ENCODE assay signal across 12 cellular contexts in genomic region chr9:136403915-136404800, GRCh38. TPM values are rescaled to one million over a fixed set of nuclear protein-coding genes. Genes with fewer than 3 reads are reported as not detected.
DNase-seq lines count a peak whose midpoint lies in the region; ATAC-seq and TF ChIP-seq lines count a peak whose summit lies in the region.
"Had no signal": no experiment of that assay in that cellular context is flagged by ENCODE, and none has a peak within 500 bp of the region (broad histone marks: within the 10 kb centered on the region; RNA-seq: fewer than 3 reads in every experiment).

No MANE protein-coding gene starts in this region.

- WGBS in heart left ventricle, 4 donors = 86 to 90% (median 90%) methylated on average over 32 of the region's 32 CpGs

- H3K36me3 ChIP-seq in OCI-LY7 (ENCODE audit: insufficient read depth, low read length) = peaks cover 74% of the 10 kb centered on the region
- peaks cover 0 to 58% (median 51%) of the 10 kb centered on the region in 9 donors for H3K36me3 ChIP-seq in heart left ventricle

- POLR2A ChIA-PET in OCI-LY7 (lab: Charles Lee) = no interaction called here

- H3K27ac ChIP-seq in OCI-LY7 (ENCODE audit: low read depth, low read length, poor library complexity, severe bottlenecking) = peak overlapping the region; percentile 18
- H3K27ac ChIP-seq in skin epidermis = peak overlapping the region in 11 of 21 experiments; percentile 26 to 79 (median 55)
- H3K27ac ChIP-seq in heart left ventricle = peak overlapping the region in 1 of 12 donors; percentile 28

- no peak overlapping the region for H2AFZ ChIP-seq in OCI-LY7 (ENCODE audit: low read length)

- BruUV-seq in OCI-LY7 (replicated peaks; lab: Mats Ljungman, UMichigan) = no TSS peak

- no peaks in the 10 kb centered on the region for H3K27me3 ChIP-seq in heart left ventricle

- TF ChIP-seq CTCF in GM12864 (IDR thresholded peaks at IDR 0.05; ENCODE audit: low read depth, low read length, missing control alignments) (no peak), OCI-LY7 (conservative IDR thresholded peaks at IDR 0.05; ENCODE audit: low read length) (no peak), heart left ventricle (IDR thresholded peaks at IDR 0.05) (no peak)

- ATAC-seq in heart left ventricle (no peak), HG02970 (IDR thresholded peaks at IDR 0.05; ENCODE audit: low FRiP score, unreplicated experiment) (no peak)

- H3K4me2 ChIP-seq in OCI-LY7 (ENCODE audit: low read length) = no peak overlapping the region

- CTCF ChIA-PET in OCI-LY7 (lab: Charles Lee; ENCODE audit: unreplicated experiment) = no interaction called here

- TF ChIP-seq POLR2A in heart left ventricle (IDR thresholded peaks at IDR 0.05) = no peak

- no peaks in the 10 kb centered on the region for H3K9me2 ChIP-seq in OCI-LY7 (ENCODE audit: insufficient read depth, low read length)

- H3K9me3 ChIP-seq in OCI-LY7 (ENCODE audit: low read length) = no peaks in the 10 kb centered on the region
- no peaks in the 10 kb centered on the region for H3K9me3 ChIP-seq in heart left ventricle

- H4K20me1 ChIP-seq in OCI-LY7 (ENCODE audit: insufficient read depth, low read length) = peaks cover 4% of the 10 kb centered on the region; the same call in 1 of the 2 replicates

- peak overlapping the region; percentile 13 for H3K4me3 ChIP-seq in GM12864 (ENCODE audit: low read depth, low read length)
- no peak overlapping the region for H3K4me3 ChIP-seq in OCI-LY7 (ENCODE audit: low read depth, low read length, poor library complexity, severe bottlenecking)
- H3K4me3 ChIP-seq in skin epidermis = no peak overlapping the region
- no peak overlapping the region for H3K4me3 ChIP-seq in heart left ventricle

- intact Hi-C loops in OCI-LY7 (cut with micrococcal nuclease; ENCODE audit: unreplicated experiment) = no loop called here
- intact Hi-C loops in heart left ventricle (cut with DNase I) = loop anchor here in 5 of 10 donors (5.0 to 10.0 kb wide), 4 partner anchors 33 to 92 kb away; partner anchors contain the start of gene INPP5E (in 1 of the 5)

- H3K4me1 ChIP-seq in OCI-LY7 (ENCODE audit: insufficient read depth, low read length, poor library complexity, severe bottlenecking) (peaks cover 28% of the 10 kb centered on the region), heart left ventricle (peaks cover 0 to 36% (median 12%) of the 10 kb centered on the region in 12 donors)

- DNase-seq in GM12864 (ENCODE audit: low read depth) (no peak), OCI-LY7 (ENCODE audit: low spot score) (no peak), midbrain (lab: John Stamatoyannopoulos, UW) (no peak), NCI-H2029 treated with DMSO at 0.1 percent for 48 hours (lab: John Stamatoyannopoulos, UW) (no peak), heart left ventricle (no peak)
- peak; percentile 28 for DNase-seq in activated T-helper 9 cell treated with anti-CD3 and anti-CD28 coated beads, Interleukin-2, amount 50 U/mL, for 16 hours (ENCODE audit: low read depth)
- DNase-seq: mammary epithelial cell, NCI-H2227 treated with DMSO at 0.1 percent for 48 hours, retina had no signal

- H3K79me2 ChIP-seq in OCI-LY7 (ENCODE audit: insufficient read depth, low read depth, low read length) = peaks cover 23% of the 10 kb centered on the region

RNA-seq across cellular contexts. Expression of gene SNAPC4, which starts 4.2 kb away (rescaled TPM):
- total RNA-seq in OCI-LY7 (2014; rRNA removed; shearing (Covaris generic)) = 10.2 and 13.4 TPM in 2 replicates
- total RNA-seq in OCI-LY7 (2022) (15.4 and 16.8 TPM in 2 replicates), heart left ventricle (1 to 10 TPM; 3.1 to 7.8 (median 4.5) TPM)
- polyA plus RNA-seq in heart left ventricle = 1 to 10 TPM; 4.0 to 4.3 TPM

RNA-seq across cellular contexts. Expression of gene ENTR1, which starts 6.3 kb away (rescaled TPM):
- 87.2 and 103 TPM in 2 replicates for total RNA-seq in OCI-LY7 (2014; rRNA removed; shearing (Covaris generic))
- total RNA-seq in OCI-LY7 (2022) = 102 and 109 TPM in 2 replicates
- 10 to 100 TPM; 12.4 to 26.6 (median 18.4) TPM for total RNA-seq in heart left ventricle
- 10 to 100 TPM; 11.8 to 27.7 TPM for polyA plus RNA-seq in heart left ventricle

RNA-seq across cellular contexts. Expression of gene PMPCA, which starts 6.3 kb away (rescaled TPM):
- 53.3 and 60.4 TPM in 2 replicates for total RNA-seq in OCI-LY7 (2014; rRNA removed; shearing (Covaris generic))
- total RNA-seq in OCI-LY7 (2022) (76.1 and 76.4 TPM in 2 replicates), heart left ventricle (10 to 100 TPM; 61.5 to 81.8 (median 73.6) TPM)
- 10 to 100 TPM; 70.8 to 77.0 TPM for polyA plus RNA-seq in heart left ventricle

RNA-seq across cellular contexts. Expression of gene CARD9, which starts 30.7 kb away (rescaled TPM):
- 0.92 and 1.8 TPM in 2 replicates for total RNA-seq in OCI-LY7 (2014; rRNA removed; shearing (Covaris generic))
- total RNA-seq in OCI-LY7 (2022) (1.7 and 2.1 TPM in 2 replicates), heart left ventricle (1 to 10 TPM in 2 of 9 donors, under 1 TPM in 7; 0.30 to 7.1 (median 0.77) TPM)
- under 1 TPM; 0.69 to 1.00 TPM for polyA plus RNA-seq in heart left ventricle
- total RNA-seq: SK-MEL-5 had no signal

RNA-seq across cellular contexts. Expression of gene INPP5E, which starts 35.5 kb away (rescaled TPM):
- total RNA-seq in OCI-LY7 (2014; rRNA removed; shearing (Covaris generic)) = 16.7 and 20.2 TPM in 2 replicates
- total RNA-seq in OCI-LY7 (2022) = 21.3 and 27.8 TPM in 2 replicates
- 10 to 100 TPM in 3 of 9 donors, 1 to 10 TPM in 6; 7.3 to 11.7 (median 9.5) TPM for total RNA-seq in heart left ventricle
- polyA plus RNA-seq in heart left ventricle = 1 to 10 TPM; 6.4 to 8.0 TPM
